18 cellular contexts compared by ENCODE assay signal in genomic region chr12:23006413-23006812, GRCh38.
"Had no signal": no experiment of that assay in that cellular context is flagged by ENCODE, and none has a peak within 500 bp of the region (broad histone marks: within the 10 kb centered on the region; RNA-seq: fewer than 3 reads in every experiment).

No MANE protein-coding gene starts in this region.

- H3K36me3 Mint-ChIP-seq: mesothelial cell of epicardium, T-cell had no signal

- H3K4me1 Mint-ChIP-seq: activated CD4-positive, alpha-beta T cell treated with anti-CD3 and anti-CD28 coated beads, Interleukin-2, amount 10 ng/mL, durations not matched to agents 24 days and 14 days; mesothelial cell of epicardium; T-cell had no signal

- H3K27me3 Mint-ChIP-seq: activated CD4-positive, alpha-beta T cell treated with anti-CD3 and anti-CD28 coated beads, Interleukin-2, amount 10 ng/mL, durations not matched to agents 24 days and 14 days; activated CD8-positive, alpha-beta T cell treated with anti-CD3 and anti-CD28 coated beads for 36 hours; activated T-cell treated with anti-CD3 and anti-CD28 coated beads, Interleukin-2, amount 50 U/mL, for 24 hours; progenitor cell of endocrine pancreas; T-cell had no signal

- ATAC-seq: activated CD8-positive, alpha-beta T cell treated with anti-CD3 and anti-CD28 coated beads for 36 hours; gastrocnemius medialis; SK-N-SH treated with all-trans-retinoic acid at 6 μM for 48 hours; T-cell had no signal

- DNase-seq: activated CD4-positive, alpha-beta T cell treated with anti-CD3 and anti-CD28 coated beads, Interleukin-2, amount 10 ng/mL, durations not matched to agents 24 days and 14 days; activated CD4-positive, CD25-positive, alpha-beta regulatory T cell; activated CD8-positive, alpha-beta T cell treated with anti-CD3 and anti-CD28 coated beads for 36 hours; activated naive CD4-positive, alpha-beta T cell treated with anti-CD3 and anti-CD28 coated beads for 36 hours; activated T-cell treated with anti-CD3 and anti-CD28 coated beads, Interleukin-2, amount 50 U/mL, for 24 hours; dorsolateral prefrontal cortex; erythroblast; gastrocnemius medialis; SIG-M5; stimulated activated naive CD4-positive, alpha-beta T cell; T-cell; T-helper 9 cell had no signal

- H3K27ac Mint-ChIP-seq: activated CD4-positive, alpha-beta T cell treated with anti-CD3 and anti-CD28 coated beads, Interleukin-2, amount 10 ng/mL, durations not matched to agents 24 days and 14 days; activated CD8-positive, alpha-beta T cell treated with anti-CD3 and anti-CD28 coated beads for 36 hours; activated naive CD4-positive, alpha-beta T cell treated with anti-CD3 and anti-CD28 coated beads for 36 hours; activated T-cell treated with anti-CD3 and anti-CD28 coated beads, Interleukin-2, amount 50 U/mL, for 24 hours; mesothelial cell of epicardium; nephron; progenitor cell of endocrine pancreas; T-cell had no signal

- H3K4me3 Mint-ChIP-seq: activated CD4-positive, alpha-beta T cell treated with anti-CD3 and anti-CD28 coated beads, Interleukin-2, amount 10 ng/mL, durations not matched to agents 24 days and 14 days; activated CD8-positive, alpha-beta T cell treated with anti-CD3 and anti-CD28 coated beads for 36 hours; activated naive CD4-positive, alpha-beta T cell treated with anti-CD3 and anti-CD28 coated beads for 36 hours; activated T-cell treated with anti-CD3 and anti-CD28 coated beads, Interleukin-2, amount 50 U/mL, for 24 hours; mesothelial cell of epicardium; nephron; T-cell had no signal

- H3K9me3 Mint-ChIP-seq: activated CD4-positive, alpha-beta T cell treated with anti-CD3 and anti-CD28 coated beads, Interleukin-2, amount 10 ng/mL, durations not matched to agents 24 days and 14 days; activated CD8-positive, alpha-beta T cell treated with anti-CD3 and anti-CD28 coated beads for 36 hours; activated naive CD4-positive, alpha-beta T cell treated with anti-CD3 and anti-CD28 coated beads for 36 hours; activated T-cell treated with anti-CD3 and anti-CD28 coated beads, Interleukin-2, amount 50 U/mL, for 24 hours; mesothelial cell of epicardium; nephron had no signal

- H3K4me3 ChIP-seq: breast epithelium, dorsolateral prefrontal cortex, gastrocnemius medialis, smooth muscle cell had no signal
